ENCODE assay signal across 1 cellular context in genomic region chr2:68643011-68643873, GRCh38.
A peak's percentile ranks its signal among the peaks of the same experiment; 100 is the strongest.
TF ChIP-seq lines count a peak whose summit lies in the region.

PROKR1 (plus strand) TSS chr2:68643579; CDS start chr2:68645822, 2,243 bp downstream.

TF ChIP-seq in H1, 55 proteins besides CTCF, POLR2A, EP300 and RAD21 (continued from another document):
- TF ChIP-seq BRCA1 (IDR thresholded peaks at IDR 0.05; ENCODE audit: low read depth, low read length) = no peak
- no peak for TF ChIP-seq NRF1 (IDR thresholded peaks at IDR 0.05; ENCODE audit: low read depth, low read length)
- TF ChIP-seq TBP (IDR thresholded peaks at IDR 0.05; ENCODE audit: low read depth, low read length) = peak; percentile 24; the same call in 1 of the 2 replicates
- peak; percentile 41; the same call in 1 of the 2 replicates for TF ChIP-seq SP4 (IDR thresholded peaks at IDR 0.05; ENCODE audit: low read length)
- TF ChIP-seq SIN3A (conservative IDR thresholded peaks at IDR 0.05 in 1 of 2, IDR thresholded peaks at IDR 0.05 in 1 of 2; ENCODE audit: low read depth in 1 of 2, low read length in 2 of 2) = 0 out of 4 replicates have a peak, but pooled peaks of 1 of the 2 experiments have one; percentile 33
- peak; percentile 99 for TF ChIP-seq RBBP5 (IDR thresholded peaks at IDR 0.05; ENCODE audit: borderline replicate concordance, low read depth, low read length)
TF ChIP-seq in H1: peak in this region for 13.
